In the genomic region with DNA sequence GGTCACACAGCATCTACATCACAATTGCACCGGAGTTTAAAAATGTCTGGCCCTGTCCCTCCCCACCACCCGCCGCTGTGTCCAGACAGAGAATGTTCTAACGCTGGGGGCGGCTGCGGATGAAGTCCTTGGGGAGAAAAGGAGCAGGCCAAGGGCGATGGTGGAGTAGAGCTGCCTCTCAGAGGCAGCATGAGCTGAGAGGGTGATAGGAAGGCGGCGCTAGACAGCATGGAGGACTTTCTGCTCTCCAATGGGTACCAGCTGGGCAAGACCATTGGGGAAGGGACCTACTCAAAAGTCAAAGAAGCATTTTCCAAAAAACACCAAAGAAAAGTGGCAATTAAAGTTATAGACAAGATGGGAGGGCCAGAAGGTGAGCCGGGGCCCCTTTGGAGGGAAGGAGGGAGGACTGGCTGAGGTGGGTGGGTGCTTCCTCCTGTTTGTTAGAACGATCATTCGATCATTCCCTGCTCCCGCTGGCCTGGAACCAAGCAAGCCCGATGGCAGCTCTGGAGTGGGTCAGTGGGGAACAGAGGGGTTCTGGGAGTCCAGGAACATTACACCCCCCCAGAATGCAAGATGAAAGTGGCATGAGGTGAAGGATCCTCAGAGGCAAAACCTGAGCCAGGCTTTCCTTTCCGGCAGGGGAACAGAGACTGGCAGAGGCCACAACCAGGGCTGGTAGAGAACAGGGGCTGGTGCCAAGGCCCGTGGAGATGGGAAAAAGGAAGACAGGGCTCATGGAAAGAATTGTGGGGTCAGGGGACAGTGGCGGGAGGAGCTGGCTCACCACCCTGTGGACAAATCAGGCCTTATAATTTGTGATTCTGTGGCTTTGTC, we compare ENCODE assay signal across 8 cellular contexts. TPM values are rescaled to one million over a fixed set of nuclear protein-coding genes. Genes with fewer than 3 reads are reported as not detected.
DNase-seq lines count a peak whose midpoint lies in the region; ATAC-seq and TF ChIP-seq lines count a peak whose summit lies in the region.

A gene with protein sequence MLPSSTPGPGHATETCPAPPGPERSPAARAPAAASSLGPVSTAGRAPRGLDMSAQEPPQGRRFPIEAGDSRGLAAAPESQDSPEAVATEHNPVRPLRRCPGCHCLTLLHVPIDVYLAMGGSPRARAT (minus strand): TSS at position 12 of the 840 bp plus-strand sequence. CDS start 394 bp downstream, outside the sequence.
A gene with protein sequence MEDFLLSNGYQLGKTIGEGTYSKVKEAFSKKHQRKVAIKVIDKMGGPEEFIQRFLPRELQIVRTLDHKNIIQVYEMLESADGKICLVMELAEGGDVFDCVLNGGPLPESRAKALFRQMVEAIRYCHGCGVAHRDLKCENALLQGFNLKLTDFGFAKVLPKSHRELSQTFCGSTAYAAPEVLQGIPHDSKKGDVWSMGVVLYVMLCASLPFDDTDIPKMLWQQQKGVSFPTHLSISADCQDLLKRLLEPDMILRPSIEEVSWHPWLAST (plus strand): TSS at position 66 of the 840 bp plus-strand sequence. CDS start 163 bp downstream, at position 229.

- intact Hi-C loops in CD14-positive monocyte (cut with micrococcal nuclease), result no loop called here

- H4K20me1 ChIP-seq in Karpas-422 (ENCODE audit: insufficient read depth, low read depth, low read length), result no peaks in the 10 kb centered on the region

- no peak for DNase-seq in CD14-positive monocyte (ENCODE audit: low spot score)
- DNase-seq in WERI-Rb-1, result no peak
- no peak for DNase-seq in fibroblast of villous mesenchyme (ENCODE audit: low read depth)
- DNase-seq in Karpas-422, result no peak

- H3K27ac ChIP-seq in WERI-Rb-1 (peak within 1 kb of the TSS; percentile 70), parathyroid adenoma (no peak within 1 kb of the TSS), Karpas-422 (ENCODE audit: low read length) (no peak within 1 kb of the TSS)

- H3K36me3 ChIP-seq in WERI-Rb-1 (peaks cover 42% of the 10 kb centered on the region), parathyroid adenoma (ENCODE audit: control insufficient read depth, insufficient read depth, low read length) (no peaks in the 10 kb centered on the region), Karpas-422 (ENCODE audit: insufficient read depth, low read length) (peaks cover 4% of the 10 kb centered on the region; the same call in 1 of the 2 replicates)

- H2AFZ ChIP-seq in parathyroid adenoma (peak within 1 kb of the TSS; percentile 33), Karpas-422 (ENCODE audit: low read length) (no peak within 1 kb of the TSS)

- no peaks in the 10 kb centered on the region for H3K79me2 ChIP-seq in parathyroid adenoma
- no peaks in the 10 kb centered on the region for H3K79me2 ChIP-seq in Karpas-422 (ENCODE audit: low read length)

- H3K4me2 ChIP-seq in parathyroid adenoma (ENCODE audit: low read length), result peak within 1 kb of the TSS; percentile 61
- no peak within 1 kb of the TSS for H3K4me2 ChIP-seq in Karpas-422 (ENCODE audit: low read depth, low read length, poor library complexity, severe bottlenecking)

- no peak within 1 kb of the TSS for H3K9ac ChIP-seq in parathyroid adenoma
- no peak within 1 kb of the TSS for H3K9ac ChIP-seq in Karpas-422 (ENCODE audit: low read length)

- no peaks in the 10 kb centered on the region for H3K9me2 ChIP-seq in Karpas-422 (replicated peaks; ENCODE audit: insufficient read depth, low read length)

- H3K4me1 ChIP-seq in parathyroid adenoma (no peaks in the 10 kb centered on the region), Karpas-422 (ENCODE audit: low read length) (peaks cover 10% of the 10 kb centered on the region)

- peaks cover 52 to 57% of the 10 kb centered on the region in 2 donors for H3K36me3 Mint-ChIP-seq in CD14-positive monocyte

- peaks cover 0 to 13% (median 3%) of the 10 kb centered on the region in 7 donors for H3K9me3 Mint-ChIP-seq in CD14-positive monocyte

- H3K27me3 ChIP-seq in WERI-Rb-1 (ENCODE audit: insufficient read depth, low read depth, severe bottlenecking), result no peaks in the 10 kb centered on the region
- H3K27me3 ChIP-seq in parathyroid adenoma (ENCODE audit: control insufficient read depth, insufficient read depth, low read length), result no peaks in the 10 kb centered on the region
- no peaks in the 10 kb centered on the region for H3K27me3 ChIP-seq in Karpas-422 (ENCODE audit: low read length)

- H3K27me3 Mint-ChIP-seq in CD14-positive monocyte (ENCODE audit: low read depth in 3 of 3), result peaks cover 20 to 41% (median 31%) of the 10 kb centered on the region in 3 donors

- no peak for TF ChIP-seq CTCF in CD14-positive monocyte (IDR thresholded peaks at IDR 0.05)
- TF ChIP-seq CTCF in WERI-Rb-1 (IDR thresholded peaks at IDR 0.05; ENCODE audit: low read depth, low read length), result no peak
- TF ChIP-seq CTCF in fibroblast of villous mesenchyme (IDR thresholded peaks at IDR 0.05; ENCODE audit: insufficient read depth, low read depth, low read length), result no peak
- no peak for TF ChIP-seq CTCF in parathyroid adenoma (IDR thresholded peaks at IDR 0.05)

- peak within 1 kb of the TSS; percentile 49 for H3K4me3 ChIP-seq in WERI-Rb-1 (ENCODE audit: low read depth, low read length)
- peak within 1 kb of the TSS; percentile 45 for H3K4me3 ChIP-seq in fibroblast of villous mesenchyme (ENCODE audit: low read depth, low read length)
- no peak within 1 kb of the TSS for H3K4me3 ChIP-seq in parathyroid adenoma (ENCODE audit: low read depth, low read length)
- no peak within 1 kb of the TSS for H3K4me3 ChIP-seq in Karpas-422 (ENCODE audit: low read length)

- no peak within 1 kb of the TSS for H3K27ac Mint-ChIP-seq in CD14-positive monocyte

- peak within 1 kb of the TSS; percentile 31 to 82 for H3K4me3 Mint-ChIP-seq in CD14-positive monocyte

- H3K4me1 Mint-ChIP-seq in CD14-positive monocyte, result peaks cover 16% of the 10 kb centered on the region

- ATAC-seq in HG02884 (IDR thresholded peaks at IDR 0.05; ENCODE audit: unreplicated experiment) (no peak), HG03460 (IDR thresholded peaks at IDR 0.05; ENCODE audit: unreplicated experiment) (no peak), GM19452 (IDR thresholded peaks at IDR 0.05; ENCODE audit: unreplicated experiment) (no peak)

- H3K9me3 ChIP-seq in WERI-Rb-1 (ENCODE audit: severe bottlenecking) (no peaks in the 10 kb centered on the region), parathyroid adenoma (ENCODE audit: control insufficient read depth, low read length) (no peaks in the 10 kb centered on the region), Karpas-422 (ENCODE audit: low read length) (no peaks in the 10 kb centered on the region)

RNA-seq across cellular contexts. Expression of the first gene that starts in this region (rescaled TPM):
- not detected for polyA plus RNA-seq in CD14-positive monocyte
- 1.3 TPM in 2 replicates for total RNA-seq in fibroblast of villous mesenchyme
- 3.1 and 4.5 TPM in 2 replicates for total RNA-seq in Karpas-422 (2014; rRNA removed; shearing (Covaris generic); ENCODE audit: low replicate concordance)

RNA-seq across cellular contexts. Expression of the second gene that starts in this region (rescaled TPM):
- 1 to 10 TPM in 1 of 2 donors, under 1 TPM in 1; 0.35 to 1.1 TPM for polyA plus RNA-seq in CD14-positive monocyte
- total RNA-seq in fibroblast of villous mesenchyme, result 0.86 and 0.97 TPM in 2 replicates
- total RNA-seq in Karpas-422 (2014; rRNA removed; shearing (Covaris generic); ENCODE audit: low replicate concordance), result 1.4 and 1.5 TPM in 2 replicates

Comparison
In these comparisons a context has a peak if more than half of its experiments do, and no peak if none do; other contexts are left out.
1. H3K4me3 ChIP-seq: peak in WERI-Rb-1 (single experiment) and fibroblast of villous mesenchyme (single experiment); none in parathyroid adenoma (single experiment) and Karpas-422 (single experiment).